In the genomic region with DNA sequence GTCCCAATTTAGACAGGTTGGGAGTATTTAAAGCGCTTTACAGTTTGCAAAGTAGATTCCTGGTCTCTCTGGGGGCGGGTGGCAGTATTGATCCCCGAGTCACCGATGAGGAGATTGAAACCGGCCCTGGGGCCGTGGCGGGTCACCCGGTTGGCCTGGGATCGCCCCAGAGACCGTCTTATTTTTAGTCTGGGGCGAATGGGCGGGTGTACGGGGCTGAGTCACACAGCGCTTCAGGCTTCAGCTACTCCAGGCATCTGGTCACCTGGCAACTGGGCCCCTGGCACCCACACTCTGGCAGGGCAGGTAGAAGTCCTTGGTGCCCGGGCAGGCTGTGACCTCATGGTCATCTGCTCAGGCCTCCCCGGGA, we compare ENCODE assay signal across 8 cellular contexts. TPM values are rescaled to one million over a fixed set of nuclear protein-coding genes. Genes with fewer than 3 reads are reported as not detected.
DNase-seq lines count a peak whose midpoint lies in the region; ATAC-seq and TF ChIP-seq lines count a peak whose summit lies in the region.

No MANE protein-coding gene starts in this region.

- DNase-seq in CD14-positive monocyte (ENCODE audit: low spot score) (peak; percentile 65), Peyer's patch (peak; percentile 29 to 81 (median 70)), breast epithelium (ENCODE audit: low spot score in 2 of 2) (peak; percentile 86 to 91), immature natural killer cell (peak in 1 of 3 donors; percentile 18), inferior parietal cortex (ENCODE audit: extremely low spot score) (no peak)
- peak; percentile 48 for DNase-seq in stimulated activated CD4-positive, alpha-beta T cell treated with anti-CD3 and anti-CD28 coated beads, Interleukin-1b, Interleukin-23, amount 100 ng/mL, for 48 hours

- H3K27me3 Mint-ChIP-seq in CD14-positive monocyte (ENCODE audit: low read depth in 3 of 3) (peaks cover 0 to 2% (median 1%) of the 10 kb centered on the region in 3 donors), immature natural killer cell (ENCODE audit: low read depth in 3 of 3) (peaks cover 0 to 3% (median 2%) of the 10 kb centered on the region in 3 donors)

- TF ChIP-seq CTCF in CD14-positive monocyte (IDR thresholded peaks at IDR 0.05) (no peak), Peyer's patch (IDR thresholded peaks at IDR 0.05) (no peak), breast epithelium (IDR thresholded peaks at IDR 0.05) (no peak)

- H3K4me3 Mint-ChIP-seq in CD14-positive monocyte (peak overlapping the region; percentile 83 to 84), immature natural killer cell (peak overlapping the region; percentile 78 to 82 (median 79))

- intact Hi-C loops in CD14-positive monocyte (cut with micrococcal nuclease) (loop anchor here (2.0 kb wide), 1 partner anchor 54 kb away; a partner anchor contains a TSS), breast epithelium (cut with DNase I; ENCODE audit: low total_unique reads) (no loop called here)

- H3K27ac ChIP-seq in Peyer's patch (peak overlapping the region; percentile 89 to 96 (median 92)), breast epithelium (peak overlapping the region; percentile 95 to 98)

- H3K4me1 Mint-ChIP-seq in CD14-positive monocyte (peaks cover 38% of the 10 kb centered on the region), immature natural killer cell (peaks cover 32 to 46% of the 10 kb centered on the region in 2 donors)

- H3K27ac Mint-ChIP-seq in CD14-positive monocyte (peak overlapping the region in 6 of 7 donors; percentile 68 to 90 (median 78)), immature natural killer cell (peak overlapping the region; percentile 19 to 88 (median 66))

- H3K36me3 ChIP-seq in Peyer's patch (peaks cover 0 to 34% (median 0%) of the 10 kb centered on the region in 3 donors), breast epithelium (no peaks in the 10 kb centered on the region)

- TF ChIP-seq POLR2A in Peyer's patch (IDR thresholded peaks at IDR 0.05) (no peak), breast epithelium (IDR thresholded peaks at IDR 0.05) (no peak)

- H3K9me3 ChIP-seq in Peyer's patch (no peaks in the 10 kb centered on the region), breast epithelium (no peaks in the 10 kb centered on the region)

- H3K4me1 ChIP-seq in Peyer's patch (peaks cover 9 to 39% (median 18%) of the 10 kb centered on the region in 4 donors), breast epithelium (peaks cover 11 to 19% of the 10 kb centered on the region in 2 donors)

- H3K27me3 ChIP-seq in Peyer's patch (no peaks in the 10 kb centered on the region), breast epithelium (no peaks in the 10 kb centered on the region)

- ATAC-seq in GM21515 (IDR thresholded peaks at IDR 0.05; ENCODE audit: unreplicated experiment) = peak; percentile 20
- ATAC-seq in HG02981 (IDR thresholded peaks at IDR 0.05; ENCODE audit: unreplicated experiment) = no peak

- H3K4me3 ChIP-seq in Peyer's patch = peak overlapping the region; percentile 64 to 96 (median 85)
- H3K4me3 ChIP-seq in breast epithelium = peak overlapping the region; percentile 66 to 86 (median 84)

- peaks cover 13 to 29% of the 10 kb centered on the region in 2 donors for H3K36me3 Mint-ChIP-seq in CD14-positive monocyte
- H3K36me3 Mint-ChIP-seq in immature natural killer cell = peaks cover 0 to 4% (median 4%) of the 10 kb centered on the region in 3 donors

- no peaks in the 10 kb centered on the region for H3K9me3 Mint-ChIP-seq in CD14-positive monocyte
- H3K9me3 Mint-ChIP-seq in immature natural killer cell = no peaks in the 10 kb centered on the region

RNA-seq across cellular contexts. Expression of a gene that starts 0.7 kb away (rescaled TPM):
- 1 to 10 TPM; 4.9 to 6.1 TPM for polyA plus RNA-seq in CD14-positive monocyte
- 10 to 100 TPM in 3 of 4 donors, 1 to 10 TPM in 1; 3.3 to 49.6 (median 22.9) TPM for total RNA-seq in Peyer's patch
- 10 to 100 TPM in 2 of 3 donors, 1 to 10 TPM in 1; 9.8 to 29.6 (median 19.0) TPM for total RNA-seq in breast epithelium
- 10 to 100 TPM; 14.9 to 20.1 (median 17.4) TPM for polyA plus RNA-seq in immature natural killer cell

RNA-seq across cellular contexts. Expression of a gene that starts 2.6 kb away (rescaled TPM):
- polyA plus RNA-seq in CD14-positive monocyte (100 to 1,000 TPM; 145 to 227 TPM), immature natural killer cell (100 to 1,000 TPM in 1 of 3 donors, 10 to 100 TPM in 2; 77.7 to 164 (median 83.7) TPM)
- total RNA-seq in Peyer's patch (100 to 1,000 TPM; 311 to 538 (median 419) TPM), breast epithelium (100 to 1,000 TPM; 235 to 298 (median 293) TPM)

RNA-seq across cellular contexts. Expression of a gene that starts 35.7 kb away (rescaled TPM):
- under 1 TPM; 0.52 to 0.76 TPM for polyA plus RNA-seq in CD14-positive monocyte
- 10 to 100 TPM in 3 of 4 donors, 1 to 10 TPM in 1; 7.5 to 19.0 (median 15.4) TPM for total RNA-seq in Peyer's patch
- 10 to 100 TPM; 16.0 to 21.6 (median 18.4) TPM for total RNA-seq in breast epithelium
- polyA plus RNA-seq in immature natural killer cell = 1 to 10 TPM in 2 of 3 donors, not detected in 1; 2.0 to 3.1 TPM

RNA-seq across cellular contexts. Expression of a gene that starts 53.7 kb away (rescaled TPM):
- polyA plus RNA-seq in CD14-positive monocyte (10 to 100 TPM; 15.2 to 22.3 TPM), immature natural killer cell (10 to 100 TPM in 2 of 3 donors, 1 to 10 TPM in 1; 4.8 to 32.7 (median 15.2) TPM)
- total RNA-seq in Peyer's patch (10 to 100 TPM; 25.7 to 49.7 (median 35.0) TPM), breast epithelium (10 to 100 TPM; 25.9 to 46.5 (median 30.1) TPM)

RNA-seq across cellular contexts. Expression of a gene that starts 54.0 kb away (rescaled TPM):
- polyA plus RNA-seq in CD14-positive monocyte (1 to 10 TPM; 2.4 to 5.3 TPM), immature natural killer cell (1 to 10 TPM in 2 of 3 donors, under 1 TPM in 1; 0.02 to 3.6 (median 1.5) TPM)
- total RNA-seq in Peyer's patch (10 to 100 TPM; 13.2 to 24.7 (median 18.3) TPM), breast epithelium (10 to 100 TPM; 16.4 to 20.9 (median 16.8) TPM)
